Comparison of ENCODE assay signal across 1 cellular context in genomic region chr6:42928748-42929087, GRCh38.
TF ChIP-seq lines count a peak whose summit lies in the region.

No MANE protein-coding gene starts in this region.

TF ChIP-seq in WTC11, 78 proteins besides CTCF, POLR2A, EP300 and RAD21 (continued from another document):
- TF ChIP-seq ATF6 (CRISPR knock-in tag; IDR thresholded peaks at IDR 0.05) (no peak), FOXP4 (CRISPR knock-in tag; IDR thresholded peaks at IDR 0.05) (no peak), ZBTB43 (CRISPR knock-in tag; IDR thresholded peaks at IDR 0.05) (no peak), E2F4 (CRISPR knock-in tag; IDR thresholded peaks at IDR 0.05; ENCODE audit: borderline replicate concordance, low read depth) (no peak), CDX4 (CRISPR knock-in tag; IDR thresholded peaks at IDR 0.05; ENCODE audit: borderline replicate concordance) (no peak), ZBTB21 (CRISPR knock-in tag; IDR thresholded peaks at IDR 0.05; ENCODE audit: borderline replicate concordance) (no peak), HMGXB4 (CRISPR knock-in tag; IDR thresholded peaks at IDR 0.05) (no peak)
